In the genomic region with DNA sequence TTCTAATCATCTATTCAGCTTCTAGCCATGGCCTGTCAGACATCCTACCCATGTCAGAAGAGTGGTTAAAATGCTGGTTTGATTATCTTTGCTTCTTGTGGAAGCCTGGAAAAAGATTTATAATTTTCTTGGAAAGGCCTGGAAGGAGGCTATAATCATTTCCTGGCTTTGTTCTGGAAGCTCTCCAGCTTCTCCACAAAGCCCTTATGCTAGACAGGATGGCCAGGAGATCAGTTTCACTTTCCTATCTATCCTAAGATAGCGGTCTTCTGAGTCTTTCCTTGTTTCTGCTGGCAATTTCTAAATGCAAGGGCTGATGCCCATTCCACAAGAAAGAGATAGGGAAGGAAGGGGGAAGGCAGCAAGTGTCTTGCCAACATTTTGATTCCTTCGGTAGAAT, we compare ENCODE assay signal across 12 cellular contexts.
A peak's percentile ranks its signal among the peaks of the same experiment; 100 is the strongest.
DNase-seq lines count a peak whose midpoint lies in the region; ATAC-seq, FAIRE-seq and TF ChIP-seq lines count a peak whose summit lies in the region.
"Had no signal": no experiment of that assay in that cellular context is flagged by ENCODE, and none has a peak within 500 bp of the region (broad histone marks: within the 10 kb centered on the region; RNA-seq: fewer than 3 reads in every experiment).

No MANE protein-coding gene starts in this region.

- peak; percentile 62 for ATAC-seq in mucosa of descending colon
- no peak for ATAC-seq in activated CD8-positive, alpha-beta memory T cell treated with anti-CD3 and anti-CD28 coated beads, Interleukin-2, amount 10 ng/mL, durations not matched to agents 7 days and 5 days
- ATAC-seq in activated CD8-positive, alpha-beta T cell treated with anti-CD3 and anti-CD28 coated beads for 36 hours, result no peak
- ATAC-seq: gastrocnemius medialis, HCT116 had no signal

- H4K20me1 ChIP-seq in endothelial cell of umbilical vein (replicated peaks; ENCODE audit: control insufficient read depth, extremely low read depth, insufficient read depth, low read length), result no peaks in the 10 kb centered on the region

- peak; percentile 64 for DNase-seq in A172 (ENCODE audit: low spot score)
- peak; percentile 21 for DNase-seq in HTR-8/SVneo (ENCODE audit: insufficient read length, low spot score)
- DNase-seq in endothelial cell of umbilical vein (ENCODE audit: low read depth, low spot score), result peak; percentile 71
- no peak for DNase-seq in mucosa of descending colon
- DNase-seq in DMS79 treated with DMSO at 0.1 percent for 48 hours (lab: John Stamatoyannopoulos, UW), result no peak
- DNase-seq in activated CD8-positive, alpha-beta memory T cell treated with anti-CD3 and anti-CD28 coated beads, Interleukin-2, amount 10 ng/mL, durations not matched to agents 7 days and 5 days, result no peak
- no peak for DNase-seq in NCI-H146 (lab: John Stamatoyannopoulos, UW)
- DNase-seq in activated CD8-positive, alpha-beta T cell treated with anti-CD3 and anti-CD28 coated beads for 36 hours, result no peak
- DNase-seq: amygdala, gastrocnemius medialis had no signal

- no peak for FAIRE-seq in HTR-8/SVneo (lab: Jason Lieb, UNC)
- peak; percentile 95 for FAIRE-seq in endothelial cell of umbilical vein (lab: Jason Lieb, UNC)

- H3K9me1 ChIP-seq in endothelial cell of umbilical vein (replicated peaks; ENCODE audit: control insufficient read depth, extremely low read depth, insufficient read depth, low read length), result no peaks in the 10 kb centered on the region

- no peak overlapping the region for H3K9ac ChIP-seq in endothelial cell of umbilical vein (replicated peaks; ENCODE audit: extremely low read depth, insufficient read depth, low read length)

- no peak overlapping the region for H3K27ac Mint-ChIP-seq in activated CD8-positive, alpha-beta memory T cell treated with anti-CD3 and anti-CD28 coated beads, Interleukin-2, amount 10 ng/mL, durations not matched to agents 7 days and 5 days
- no peak overlapping the region for H3K27ac Mint-ChIP-seq in activated CD8-positive, alpha-beta T cell treated with anti-CD3 and anti-CD28 coated beads for 36 hours
- H3K27ac Mint-ChIP-seq: memory B cell had no signal

- H3K79me2 ChIP-seq in endothelial cell of umbilical vein (ENCODE audit: control insufficient read depth, insufficient read depth, low read length), result no peaks in the 10 kb centered on the region

- no peaks in the 10 kb centered on the region for H3K27me3 ChIP-seq in endothelial cell of umbilical vein (ENCODE audit: control insufficient read depth in 2 of 2, insufficient read depth in 2 of 2, low read length in 2 of 2)
- H3K27me3 ChIP-seq: gastrocnemius medialis had no signal

- H3K4me2 ChIP-seq in endothelial cell of umbilical vein (ENCODE audit: insufficient read depth, low read length), result peak overlapping the region; percentile 43

- dilution Hi-C loops in endothelial cell of umbilical vein (cut with MboI; ENCODE audit: extremely low pct_ligation_motif_present, low sequenced_read_pairs), result no loop called here

- no peak for TF ChIP-seq POLR2A in endothelial cell of umbilical vein (IDR thresholded peaks at IDR 0.05; ENCODE audit: low read depth, low read length)

- H3K4me1 Mint-ChIP-seq in activated CD8-positive, alpha-beta memory T cell treated with anti-CD3 and anti-CD28 coated beads, Interleukin-2, amount 10 ng/mL, durations not matched to agents 7 days and 5 days, result no peaks in the 10 kb centered on the region
- no peaks in the 10 kb centered on the region for H3K4me1 Mint-ChIP-seq in activated CD8-positive, alpha-beta T cell treated with anti-CD3 and anti-CD28 coated beads for 36 hours (ENCODE audit: low read depth)
- H3K4me1 Mint-ChIP-seq: memory B cell had no signal

- no peak overlapping the region for H3K27ac ChIP-seq in endothelial cell of umbilical vein (ENCODE audit: insufficient read depth, low read depth, low read length)

- BruUV-seq in endothelial cell of umbilical vein (replicated peaks; lab: Mats Ljungman, UMichigan), result no TSS peak

- H3K27me3 Mint-ChIP-seq in activated CD8-positive, alpha-beta memory T cell treated with anti-CD3 and anti-CD28 coated beads, Interleukin-2, amount 10 ng/mL, durations not matched to agents 7 days and 5 days, result peaks cover 3% of the 10 kb centered on the region
- peaks cover 8% of the 10 kb centered on the region for H3K27me3 Mint-ChIP-seq in activated CD8-positive, alpha-beta T cell treated with anti-CD3 and anti-CD28 coated beads for 36 hours

- intact Hi-C loops in endothelial cell of umbilical vein (cut with micrococcal nuclease), result loop anchor here (2.0 kb wide), 2 partner anchors 64 to 66 kb away; no protein-coding TSS in a partner anchor
- intact Hi-C loops in mucosa of descending colon (cut with DNase I, micrococcal nuclease), result no loop called here
- intact Hi-C loops in activated CD8-positive, alpha-beta T cell treated with anti-CD3 and anti-CD28 coated beads for 36 hours (cut with micrococcal nuclease), result no loop called here

- H3K4me3 ChIP-seq in endothelial cell of umbilical vein (replicated peaks in 1 of 3; ENCODE audit: insufficient read depth in 1 of 3, low read depth in 1 of 3, low read length in 3 of 3) (peak overlapping the region in 1 of 3 experiments; percentile 28), mucosa of descending colon (no peak overlapping the region)
- H3K4me3 ChIP-seq: gastrocnemius medialis had no signal

- no peak overlapping the region for H3K4me3 Mint-ChIP-seq in activated CD8-positive, alpha-beta memory T cell treated with anti-CD3 and anti-CD28 coated beads, Interleukin-2, amount 10 ng/mL, durations not matched to agents 7 days and 5 days
- no peak overlapping the region for H3K4me3 Mint-ChIP-seq in activated CD8-positive, alpha-beta T cell treated with anti-CD3 and anti-CD28 coated beads for 36 hours
- H3K4me3 Mint-ChIP-seq: memory B cell had no signal

- H3K4me1 ChIP-seq in endothelial cell of umbilical vein (ENCODE audit: control insufficient read depth, extremely low read depth, insufficient read depth, low read length), result peaks cover 17% of the 10 kb centered on the region
- no peaks in the 10 kb centered on the region for H3K4me1 ChIP-seq in mucosa of descending colon (ENCODE audit: low read depth)
- H3K4me1 ChIP-seq: gastrocnemius medialis had no signal

- no peaks in the 10 kb centered on the region for H3K9me3 Mint-ChIP-seq in activated CD8-positive, alpha-beta memory T cell treated with anti-CD3 and anti-CD28 coated beads, Interleukin-2, amount 10 ng/mL, durations not matched to agents 7 days and 5 days (ENCODE audit: low read depth)
- H3K9me3 Mint-ChIP-seq in activated CD8-positive, alpha-beta T cell treated with anti-CD3 and anti-CD28 coated beads for 36 hours, result no peaks in the 10 kb centered on the region
- H3K9me3 Mint-ChIP-seq: memory B cell had no signal

- POLR2A ChIA-PET in endothelial cell of umbilical vein (lab: Charles Lee), result no interaction called here
- POLR2A ChIA-PET in activated CD8-positive, alpha-beta T cell treated with anti-CD3 and anti-CD28 coated beads for 36 hours (lab: Charles Lee), result no interaction called here

- peak overlapping the region; percentile 40 for H2AFZ ChIP-seq in endothelial cell of umbilical vein (ENCODE audit: low read depth, low read length)

- TF ChIP-seq CTCF in endothelial cell of umbilical vein (IDR thresholded peaks at IDR 0.05; ENCODE audit: extremely low read depth in 1 of 2, insufficient read depth in 1 of 2, low read depth in 1 of 2, low read length in 2 of 2), result no peak
- no peak for TF ChIP-seq CTCF in mucosa of descending colon (IDR thresholded peaks at IDR 0.05)
- no peak for TF ChIP-seq CTCF in activated CD8-positive, alpha-beta T cell treated with anti-CD3 and anti-CD28 coated beads for 36 hours (IDR thresholded peaks at IDR 0.05)

- no peaks in the 10 kb centered on the region for H3K9me3 ChIP-seq in endothelial cell of umbilical vein (replicated peaks; ENCODE audit: control insufficient read depth, insufficient read depth, low read length)
- H3K9me3 ChIP-seq in mucosa of descending colon, result no peaks in the 10 kb centered on the region
- H3K9me3 ChIP-seq: gastrocnemius medialis had no signal

- H3K36me3 ChIP-seq in endothelial cell of umbilical vein (ENCODE audit: control insufficient read depth in 2 of 2, extremely low read depth in 1 of 2, insufficient read depth in 2 of 2, low read length in 2 of 2), result no peaks in the 10 kb centered on the region
- H3K36me3 ChIP-seq in mucosa of descending colon (ENCODE audit: low read depth), result peaks cover 3% of the 10 kb centered on the region
- H3K36me3 ChIP-seq: gastrocnemius medialis had no signal

- no peaks in the 10 kb centered on the region for H3K36me3 Mint-ChIP-seq in activated CD8-positive, alpha-beta memory T cell treated with anti-CD3 and anti-CD28 coated beads, Interleukin-2, amount 10 ng/mL, durations not matched to agents 7 days and 5 days
- no peaks in the 10 kb centered on the region for H3K36me3 Mint-ChIP-seq in activated CD8-positive, alpha-beta T cell treated with anti-CD3 and anti-CD28 coated beads for 36 hours (ENCODE audit: low read depth)
- H3K36me3 Mint-ChIP-seq: memory B cell had no signal

- CTCF ChIA-PET in endothelial cell of umbilical vein (lab: Charles Lee), result interaction anchor here (0.9 to 1.4 kb wide), 3 partner anchors 10 to 60 kb away, joined by 3 read pairs; no protein-coding TSS in a partner anchor
- CTCF ChIA-PET in activated CD8-positive, alpha-beta memory T cell treated with anti-CD3 and anti-CD28 coated beads, Interleukin-2, amount 10 ng/mL, durations not matched to agents 7 days and 5 days (lab: Charles Lee), result no interaction called here
- CTCF ChIA-PET in activated CD8-positive, alpha-beta T cell treated with anti-CD3 and anti-CD28 coated beads for 36 hours (lab: Charles Lee), result interaction anchor here (1.0 kb wide), 1 partner anchor 267 kb away, joined by 3 read pairs; no protein-coding TSS in a partner anchor

TF ChIP-seq in endothelial cell of umbilical vein, 7 proteins besides CTCF, POLR2A, EP300 and RAD21:
- TF ChIP-seq MYC (IDR thresholded peaks at IDR 0.05; ENCODE audit: low read depth, low read length) (no peak), FOS (IDR thresholded peaks at IDR 0.05; ENCODE audit: borderline replicate concordance, insufficient read depth, low read length) (peak; percentile 16), EZH2 (IDR thresholded peaks at IDR 0.05; ENCODE audit: borderline replicate concordance, low read depth, low read length, severe bottlenecking) (no peak), GATA2 (IDR thresholded peaks at IDR 0.05; ENCODE audit: insufficient read depth, insufficient read length, low read depth, low read length) (no peak), JUN (IDR thresholded peaks at IDR 0.05; ENCODE audit: borderline replicate concordance, insufficient read depth, insufficient read length, low read depth) (no peak)
- TF ChIP-seq, protein P1, sequence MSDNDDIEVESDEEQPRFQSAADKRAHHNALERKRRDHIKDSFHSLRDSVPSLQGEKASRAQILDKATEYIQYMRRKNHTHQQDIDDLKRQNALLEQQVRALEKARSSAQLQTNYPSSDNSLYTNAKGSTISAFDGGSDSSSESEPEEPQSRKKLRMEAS (IDR thresholded peaks at IDR 0.05; ENCODE audit: insufficient read depth, insufficient read length), result no peak

Comparison
In these comparisons a context has a peak if more than half of its experiments do, and no peak if none do; other contexts are left out.
1. DNase-seq: peak in A172 (single experiment), HTR-8/SVneo (single experiment) and endothelial cell of umbilical vein (single experiment); none in mucosa of descending colon (0 of 3), DMS79 treated with DMSO at 0.1 percent for 48 hours (single experiment), activated CD8-positive, alpha-beta memory T cell treated with anti-CD3 and anti-CD28 coated beads, Interleukin-2, amount 10 ng/mL, durations not matched to agents 7 days and 5 days (single experiment), NCI-H146 (single experiment) and activated CD8-positive, alpha-beta T cell treated with anti-CD3 and anti-CD28 coated beads for 36 hours (single experiment).